Comparison of ENCODE assay signal across 14 cellular contexts in genomic region chr10:86968994-86969355, GRCh38. TPM values are rescaled to one million over a fixed set of nuclear protein-coding genes. Genes with fewer than 3 reads are reported as not detected.
DNase-seq lines count a peak whose midpoint lies in the region; ATAC-seq and TF ChIP-seq lines count a peak whose summit lies in the region.
"Had no signal": no experiment of that assay in that cellular context is flagged by ENCODE, and none has a peak within 500 bp of the region (broad histone marks: within the 10 kb centered on the region; RNA-seq: fewer than 3 reads in every experiment).

No MANE protein-coding gene starts in this region.

- CTCF ChIA-PET in activated naive CD4-positive, alpha-beta T cell treated with anti-CD3 and anti-CD28 coated beads for 36 hours (lab: Charles Lee), result interaction anchor here (1.1 to 1.2 kb wide), 2 partner anchors 32 to 257 kb away, joined by 3 to 4 read pairs; no protein-coding TSS in a partner anchor
- CTCF ChIA-PET in activated naive CD4-positive, alpha-beta T cell treated with anti-CD3 and anti-CD28 coated beads, Interleukin-2, amount 10 ng/mL, durations not matched to agents 7 days and 5 days (lab: Charles Lee), result interaction anchor here (1.0 to 5.4 kb wide), 3 partner anchors 9 to 118 kb away, joined by 3 to 46 read pairs (median 6); no protein-coding TSS in a partner anchor

- TF ChIP-seq CTCF in breast epithelium (IDR thresholded peaks at IDR 0.05) (no peak), tibial nerve (IDR thresholded peaks at IDR 0.05) (no peak)

- no peak for TF ChIP-seq EP300 in tibial nerve (IDR thresholded peaks at IDR 0.05)

- H3K27me3 ChIP-seq in breast epithelium (no peaks in the 10 kb centered on the region), mucosa of rectum (ENCODE audit: control insufficient read depth in 2 of 2, insufficient read depth in 2 of 2, low read length in 2 of 2) (no peaks in the 10 kb centered on the region), tibial nerve (no peaks in the 10 kb centered on the region)

- peak overlapping the region; percentile 9 for H3K4me3 Mint-ChIP-seq in activated naive CD4-positive, alpha-beta T cell treated with anti-CD3 and anti-CD28 coated beads for 36 hours
- no peak overlapping the region for H3K4me3 Mint-ChIP-seq in activated naive CD4-positive, alpha-beta T cell treated with anti-CD3 and anti-CD28 coated beads, Interleukin-2, amount 10 ng/mL, durations not matched to agents 7 days and 5 days
- H3K4me3 Mint-ChIP-seq: T-helper 1 cell treated with Interleukin-12 subunit alpha and Interleukin-12 subunit beta and Interleukin-4 antibody, amounts not matched to agents 30 μg/mL and 1 μg/mL, for 36 hours had no signal

- no peak overlapping the region for H3K27ac Mint-ChIP-seq in activated naive CD4-positive, alpha-beta T cell treated with anti-CD3 and anti-CD28 coated beads for 36 hours
- no peak overlapping the region for H3K27ac Mint-ChIP-seq in activated naive CD4-positive, alpha-beta T cell treated with anti-CD3 and anti-CD28 coated beads, Interleukin-2, amount 10 ng/mL, durations not matched to agents 7 days and 5 days
- H3K27ac Mint-ChIP-seq: progenitor cell of endocrine pancreas; T-helper 1 cell treated with Interleukin-12 subunit alpha and Interleukin-12 subunit beta and Interleukin-4 antibody, amounts not matched to agents 30 μg/mL and 1 μg/mL, for 36 hours had no signal

- TF ChIP-seq POLR2A in breast epithelium (IDR thresholded peaks at IDR 0.05) (no peak), tibial nerve (IDR thresholded peaks at IDR 0.05) (no peak)

- intact Hi-C loops in activated naive CD4-positive, alpha-beta T cell treated with anti-CD3 and anti-CD28 coated beads for 36 hours (cut with micrococcal nuclease), result no loop called here
- intact Hi-C loops in breast epithelium (cut with DNase I; ENCODE audit: low total_unique reads), result no loop called here

- H3K27me3 Mint-ChIP-seq in activated naive CD4-positive, alpha-beta T cell treated with anti-CD3 and anti-CD28 coated beads for 36 hours (ENCODE audit: low read depth), result no peaks in the 10 kb centered on the region
- peaks cover 74% of the 10 kb centered on the region for H3K27me3 Mint-ChIP-seq in activated naive CD4-positive, alpha-beta T cell treated with anti-CD3 and anti-CD28 coated beads, Interleukin-2, amount 10 ng/mL, durations not matched to agents 7 days and 5 days

- H3K4me3 ChIP-seq in breast epithelium (peak overlapping the region; percentile 70 to 77 (median 75)), mucosa of rectum (ENCODE audit: low read length in 2 of 2) (peak overlapping the region; percentile 74 to 76), tibial nerve (peak overlapping the region; percentile 64 to 85 (median 80))
- H3K4me3 ChIP-seq: BLaER1 had no signal

- H3K4me1 ChIP-seq in breast epithelium (peaks cover 11 to 22% of the 10 kb centered on the region in 2 donors), mucosa of rectum (ENCODE audit: control insufficient read depth in 2 of 2, insufficient read depth in 2 of 2, low read length in 2 of 2) (peaks cover 42 to 52% of the 10 kb centered on the region in 2 donors), tibial nerve (peaks cover 0 to 74% (median 47%) of the 10 kb centered on the region in 4 donors)

- peak overlapping the region; percentile 99 to 100 for H3K27ac ChIP-seq in breast epithelium
- H3K27ac ChIP-seq in mucosa of rectum (ENCODE audit: low read depth in 2 of 2, low read length in 2 of 2), result peak overlapping the region; percentile 62 to 89
- H3K27ac ChIP-seq in tibial nerve, result peak overlapping the region; percentile 94 to 100 (median 97)
- H3K27ac ChIP-seq: BLaER1 had no signal

- H3K9ac ChIP-seq in mucosa of rectum (ENCODE audit: low read depth in 1 of 2, low read length in 2 of 2), result peak overlapping the region; percentile 76 to 92
- H3K9ac ChIP-seq: BLaER1 had no signal

- no peak for DNase-seq in activated naive CD4-positive, alpha-beta T cell treated with anti-CD3 and anti-CD28 coated beads for 36 hours
- no peak for DNase-seq in activated naive CD4-positive, alpha-beta T cell treated with anti-CD3 and anti-CD28 coated beads, Interleukin-2, amount 10 ng/mL, durations not matched to agents 7 days and 5 days
- DNase-seq in breast epithelium (ENCODE audit: low spot score in 2 of 2), result no peak
- DNase-seq in tibial nerve (ENCODE audit: low spot score in 2 of 2), result no peak
- no peak for DNase-seq in NCI-H1092 treated with DMSO at 0.1 percent for 48 hours (lab: John Stamatoyannopoulos, UW)
- no peak for DNase-seq in COLO668 (lab: John Stamatoyannopoulos, UW; ENCODE audit: unreplicated experiment)
- DNase-seq: activated naive CD4-positive, alpha-beta T cell treated with Interleukin-2 at 50 U/mL for 16 hours; NCI-H345; stimulated activated CD8-positive, alpha-beta memory T cell treated with anti-CD3 and anti-CD28 coated beads, Interleukin-4, amount 100 ng/mL, for 48 hours had no signal

- H3K4me1 Mint-ChIP-seq in activated naive CD4-positive, alpha-beta T cell treated with anti-CD3 and anti-CD28 coated beads for 36 hours (ENCODE audit: low read depth), result peaks cover 46% of the 10 kb centered on the region
- peaks cover 43% of the 10 kb centered on the region for H3K4me1 Mint-ChIP-seq in activated naive CD4-positive, alpha-beta T cell treated with anti-CD3 and anti-CD28 coated beads, Interleukin-2, amount 10 ng/mL, durations not matched to agents 7 days and 5 days

- no peaks in the 10 kb centered on the region for H3K36me3 Mint-ChIP-seq in activated naive CD4-positive, alpha-beta T cell treated with anti-CD3 and anti-CD28 coated beads for 36 hours (ENCODE audit: low read depth)
- no peaks in the 10 kb centered on the region for H3K36me3 Mint-ChIP-seq in activated naive CD4-positive, alpha-beta T cell treated with anti-CD3 and anti-CD28 coated beads, Interleukin-2, amount 10 ng/mL, durations not matched to agents 7 days and 5 days

- H3K9me3 ChIP-seq in breast epithelium (no peaks in the 10 kb centered on the region), mucosa of rectum (ENCODE audit: control insufficient read depth in 2 of 2, low read length in 2 of 2) (no peaks in the 10 kb centered on the region), tibial nerve (no peaks in the 10 kb centered on the region)

- ATAC-seq in HG03175 (IDR thresholded peaks at IDR 0.05; ENCODE audit: unreplicated experiment), result no peak

- H3K9me3 Mint-ChIP-seq in activated naive CD4-positive, alpha-beta T cell treated with anti-CD3 and anti-CD28 coated beads for 36 hours, result no peaks in the 10 kb centered on the region
- H3K9me3 Mint-ChIP-seq in activated naive CD4-positive, alpha-beta T cell treated with anti-CD3 and anti-CD28 coated beads, Interleukin-2, amount 10 ng/mL, durations not matched to agents 7 days and 5 days, result no peaks in the 10 kb centered on the region
- H3K9me3 Mint-ChIP-seq: T-helper 1 cell treated with Interleukin-12 subunit alpha and Interleukin-12 subunit beta and Interleukin-4 antibody, amounts not matched to agents 30 μg/mL and 1 μg/mL, for 36 hours had no signal

- H3K36me3 ChIP-seq in breast epithelium (no peaks in the 10 kb centered on the region), mucosa of rectum (ENCODE audit: control insufficient read depth in 2 of 2, insufficient read depth in 2 of 2, low read length in 2 of 2) (no peaks in the 10 kb centered on the region), tibial nerve (no peaks in the 10 kb centered on the region)
- H3K36me3 ChIP-seq: BLaER1 had no signal

- WGBS in tibial nerve, 2 donors, result 25 to 28% methylated on average over 6 to 9 of the region's 9 CpGs

RNA-seq across cellular contexts. Expression of gene ADIRF, which starts 0.7 kb away (rescaled TPM):
- total RNA-seq in activated naive CD4-positive, alpha-beta T cell treated with anti-CD3 and anti-CD28 coated beads for 36 hours, result not detected
- total RNA-seq in breast epithelium (1,000 to 10,000 TPM in 1 of 3 donors, 100 to 1,000 TPM in 2; 204 to 1,074 (median 288) TPM), tibial nerve (1,000 to 10,000 TPM in 2 of 4 donors, 100 to 1,000 TPM in 2; 703 to 1,895 (median 1,121) TPM)
- total RNA-seq: progenitor cell of endocrine pancreas had no signal

RNA-seq across cellular contexts. Expression of gene SNCG, which starts 10.6 kb away (rescaled TPM):
- total RNA-seq in activated naive CD4-positive, alpha-beta T cell treated with anti-CD3 and anti-CD28 coated beads for 36 hours, result 1 to 10 TPM in 1 of 2 experiments, under 1 TPM in 1; 0.72 to 1.2 TPM
- 100 to 1,000 TPM in 1 of 3 donors, 10 to 100 TPM in 2; 52.1 to 255 (median 53.7) TPM for total RNA-seq in breast epithelium
- total RNA-seq in tibial nerve, result 100 to 1,000 TPM in 2 of 4 donors, 10 to 100 TPM in 2; 86.1 to 213 (median 119) TPM

RNA-seq across cellular contexts. Expression of gene MMRN2, which starts 11.6 kb away (rescaled TPM):
- not detected for total RNA-seq in activated naive CD4-positive, alpha-beta T cell treated with anti-CD3 and anti-CD28 coated beads for 36 hours
- 10 to 100 TPM; 23.0 to 60.3 (median 32.6) TPM for total RNA-seq in breast epithelium
- 10 to 100 TPM; 27.6 to 81.2 (median 61.9) TPM for total RNA-seq in tibial nerve

RNA-seq across cellular contexts. Expression of gene FAM25A, which starts 51.1 kb away (rescaled TPM):
- total RNA-seq in activated naive CD4-positive, alpha-beta T cell treated with anti-CD3 and anti-CD28 coated beads for 36 hours, result not detected
- total RNA-seq in breast epithelium (not detected), tibial nerve (not detected)
- total RNA-seq: progenitor cell of endocrine pancreas had no signal

Comparison
In these comparisons a context has a peak if more than half of its experiments do, and no peak if none do; other contexts are left out.
1. RNA of gene ADIRF, which starts 0.7 kb away (total RNA-seq): 703 to 1,895 TPM in tibial nerve and 204 to 1,074 TPM in breast epithelium; not detected in activated naive CD4-positive, alpha-beta T cell treated with anti-CD3 and anti-CD28 coated beads for 36 hours; every median in the first group is over 100 times any median in the second.
2. RNA of gene SNCG, which starts 10.6 kb away (total RNA-seq): 86.1 to 213 TPM in tibial nerve and 52.1 to 255 TPM in breast epithelium; 0.72 to 1.2 TPM in activated naive CD4-positive, alpha-beta T cell treated with anti-CD3 and anti-CD28 coated beads for 36 hours; every median in the first group is over 10 times any median in the second.
3. RNA of gene MMRN2, which starts 11.6 kb away (total RNA-seq): 27.6 to 81.2 TPM in tibial nerve and 23.0 to 60.3 TPM in breast epithelium; not detected in activated naive CD4-positive, alpha-beta T cell treated with anti-CD3 and anti-CD28 coated beads for 36 hours; every median in the first group is over 10 times any median in the second.
4. Peak in every context shown above with its lines, with median percentiles within 50 percentile points of each other: H3K27ac ChIP-seq and H3K4me3 ChIP-seq.